In genomic region chr3:52054689-52055511, GRCh38 we compare ENCODE assay signal across 8 cellular contexts. TPM values are rescaled to one million over a fixed set of nuclear protein-coding genes. Genes with fewer than 3 reads are reported as not detected.
DNase-seq lines count a peak whose midpoint lies in the region; ATAC-seq and TF ChIP-seq lines count a peak whose summit lies in the region.

No MANE protein-coding gene starts in this region.

- peaks cover 16% of the 10 kb centered on the region for H3K36me3 ChIP-seq in GM06990 (ENCODE audit: control insufficient read depth, insufficient read depth, low read length)
- H3K36me3 ChIP-seq in transverse colon: peaks cover 0 to 11% (median 4%) of the 10 kb centered on the region in 4 donors

- no peak for ATAC-seq in GM19035 (IDR thresholded peaks at IDR 0.05; ENCODE audit: unreplicated experiment)

- H3K4me3 ChIP-seq in GM06990 (replicated peaks; ENCODE audit: low read depth, low read length): peak overlapping the region; percentile 85
- H3K4me3 ChIP-seq in mononuclear cell (ENCODE audit: low read length): peak overlapping the region; percentile 76
- peak overlapping the region; percentile 67 to 91 (median 82) for H3K4me3 ChIP-seq in transverse colon

- intact Hi-C loops in transverse colon (cut with DNase I; ENCODE audit: low total_unique reads): loop anchor here (5.0 to 10.0 kb wide), 2 partner anchors 50 to 67 kb away; no protein-coding TSS in a partner anchor

- no peak for TF ChIP-seq EP300 in transverse colon (IDR thresholded peaks at IDR 0.05; ENCODE audit: low read depth)

- H3K27ac ChIP-seq in caudate nucleus (ENCODE audit: low read depth, low read length): peak overlapping the region; percentile 96
- peak overlapping the region; percentile 84 to 89 (median 86) for H3K27ac ChIP-seq in transverse colon

- peaks cover 68% of the 10 kb centered on the region for H3K4me1 ChIP-seq in mononuclear cell (ENCODE audit: insufficient read depth, low read length)
- peaks cover 17 to 55% (median 45%) of the 10 kb centered on the region in 4 donors for H3K4me1 ChIP-seq in transverse colon

- no peaks in the 10 kb centered on the region for H3K9me3 ChIP-seq in mononuclear cell (ENCODE audit: low read depth, low read length)
- H3K9me3 ChIP-seq in transverse colon: no peaks in the 10 kb centered on the region

- 8% methylated on average over 25 of the region's 26 CpGs; no CpG with 5 or more reads in 1 of the 2 donors for whole genome bisulfite sequencing in transverse colon (ENCODE audit: low coverage in 1 of 2), 2 donors

- in situ Hi-C loops in transverse colon (cut with MboI; ENCODE audit: low pct_ligation_motif_present in 1 of 4, low pct_unique_long_range_greater_than_20kb in 1 of 4, low sequenced_read_pairs in 3 of 4): loop anchor here in 1 of 4 donors (10.0 kb wide), 1 partner anchor 50 kb away; no protein-coding TSS in a partner anchor

- no peak for TF ChIP-seq POLR2A in transverse colon (IDR thresholded peaks at IDR 0.05)

- H3K27me3 ChIP-seq in GM06990 (replicated peaks; ENCODE audit: control insufficient read depth, insufficient read depth, low read length) (no peaks in the 10 kb centered on the region), mononuclear cell (ENCODE audit: insufficient read depth, low read length) (no peaks in the 10 kb centered on the region), transverse colon (no peaks in the 10 kb centered on the region)

- TF ChIP-seq CTCF in GM06990 (IDR thresholded peaks at IDR 0.05; ENCODE audit: insufficient read depth, low read length, poor library complexity, severe bottlenecking): peak; percentile 49
- TF ChIP-seq CTCF in transverse colon (IDR thresholded peaks at IDR 0.05): peak in 1 of 5 experiments; percentile 11

- DNase-seq in GM06990 (ENCODE audit: extremely low read depth, insufficient read length) (peak; percentile 24), RPMI7951 (ENCODE audit: low read depth) (peak; percentile 22), caudate nucleus (lab: John Stamatoyannopoulos, UW) (peak in 5 of 61 donors; percentile 24 to 58 (median 42)), transverse colon (peak; percentile 28), glomerular visceral epithelial cell (ENCODE audit: extremely low spot score) (no peak), KG1 (lab: John Stamatoyannopoulos, UW) (no peak)

RNA-seq across cellular contexts. Expression of gene DUSP7, which starts 1.5 kb away (rescaled TPM):
- 16.9 and 18.5 TPM in 2 replicates for total RNA-seq in RPMI7951 (2014; rRNA removed; shearing (Covaris generic))
- total RNA-seq in mononuclear cell (7.0 TPM), transverse colon (1 to 10 TPM; 2.2 to 8.2 (median 6.2) TPM)

RNA-seq across cellular contexts. Expression of gene RPL29, which starts 59.2 kb away (rescaled TPM):
- 1,313 and 1,434 TPM in 2 replicates for total RNA-seq in RPMI7951 (2014; rRNA removed; shearing (Covaris generic))
- total RNA-seq in mononuclear cell (1,675 TPM), transverse colon (1,000 to 10,000 TPM in 1 of 4 donors, 100 to 1,000 TPM in 3; 366 to 1,281 (median 746) TPM)

Comparison
In these comparisons a context has a peak if more than half of its experiments do, and no peak if none do; other contexts are left out.
1. DNase-seq: peak in GM06990 (single experiment), RPMI7951 (single experiment) and transverse colon (single experiment); none in glomerular visceral epithelial cell (single experiment) and KG1 (single experiment).
2. Peak in every context shown above with its lines, with median percentiles within 50 percentile points of each other: H3K4me3 ChIP-seq.